Comparison of ENCODE assay signal across 17 cellular contexts in genomic region chr9:78070530-78070929, GRCh38. TPM values are rescaled to one million over a fixed set of nuclear protein-coding genes. Genes with fewer than 3 reads are reported as not detected.
DNase-seq lines count a peak whose midpoint lies in the region.
"Had no signal": no experiment of that assay in that cellular context is flagged by ENCODE, and none has a peak within 500 bp of the region (broad histone marks: within the 10 kb centered on the region; RNA-seq: fewer than 3 reads in every experiment).

No MANE protein-coding gene starts in this region.

- 0 out of 2 replicates have a peak overlapping the region, but pooled peaks have one; percentile 1 for H3K4me3 ChIP-seq in SK-N-MC
- H3K4me3 ChIP-seq in Karpas-422 (ENCODE audit: low read length): no peak overlapping the region
- H3K4me3 ChIP-seq: A549; BLaER1 treated with 17β-estradiol and CSF1 and Interleukin-3, amounts not matched to agents 10 nM and 100 nM had no signal

- no peaks in the 10 kb centered on the region for H4K20me1 ChIP-seq in Karpas-422 (ENCODE audit: insufficient read depth, low read depth, low read length)
- H4K20me1 ChIP-seq: BLaER1 treated with 17β-estradiol and CSF1 and Interleukin-3, amounts not matched to agents 10 nM and 100 nM had no signal

- H3K27me3 ChIP-seq in Karpas-422 (ENCODE audit: low read length): no peaks in the 10 kb centered on the region
- H3K27me3 ChIP-seq: BLaER1 treated with 17β-estradiol and CSF1 and Interleukin-3, amounts not matched to agents 10 nM and 100 nM had no signal

- H3K4me3 Mint-ChIP-seq in activated naive CD4-positive, alpha-beta T cell treated with anti-CD3 and anti-CD28 coated beads, Interleukin-2, amount 50 U/mL, for 24 hours: no peak overlapping the region
- H3K4me3 Mint-ChIP-seq: B cell; CD4-positive, alpha-beta T cell; CD8-positive, alpha-beta T cell had no signal

- H3K9me2 ChIP-seq in Karpas-422 (replicated peaks; ENCODE audit: insufficient read depth, low read length): no peaks in the 10 kb centered on the region

- H3K79me2 ChIP-seq in Karpas-422 (ENCODE audit: low read length): no peaks in the 10 kb centered on the region

- peaks cover 32% of the 10 kb centered on the region for H3K4me1 Mint-ChIP-seq in activated naive CD4-positive, alpha-beta T cell treated with anti-CD3 and anti-CD28 coated beads, Interleukin-2, amount 50 U/mL, for 24 hours
- H3K4me1 Mint-ChIP-seq: B cell had no signal

- no peak overlapping the region for H3K4me2 ChIP-seq in Karpas-422 (ENCODE audit: low read depth, low read length, poor library complexity, severe bottlenecking)
- H3K4me2 ChIP-seq: A549; BLaER1 treated with 17β-estradiol and CSF1 and Interleukin-3, amounts not matched to agents 10 nM and 100 nM had no signal

- H3K27me3 Mint-ChIP-seq in activated naive CD4-positive, alpha-beta T cell treated with anti-CD3 and anti-CD28 coated beads, Interleukin-2, amount 50 U/mL, for 24 hours: no peaks in the 10 kb centered on the region
- H3K27me3 Mint-ChIP-seq: CD4-positive, alpha-beta T cell had no signal

- H3K9ac ChIP-seq in SK-N-MC (ENCODE audit: insufficient read length): no peak overlapping the region
- no peak overlapping the region for H3K9ac ChIP-seq in Karpas-422 (ENCODE audit: low read length)
- H3K9ac ChIP-seq: BLaER1 treated with 17β-estradiol and CSF1 and Interleukin-3, amounts not matched to agents 10 nM and 100 nM had no signal

- H3K9me3 Mint-ChIP-seq in activated naive CD4-positive, alpha-beta T cell treated with anti-CD3 and anti-CD28 coated beads, Interleukin-2, amount 50 U/mL, for 24 hours: peaks cover 6% of the 10 kb centered on the region

- no peaks in the 10 kb centered on the region for H3K4me1 ChIP-seq in Karpas-422 (ENCODE audit: low read length)
- H3K4me1 ChIP-seq: A549, Caco-2 had no signal

- no peaks in the 10 kb centered on the region for H3K36me3 Mint-ChIP-seq in activated naive CD4-positive, alpha-beta T cell treated with anti-CD3 and anti-CD28 coated beads, Interleukin-2, amount 50 U/mL, for 24 hours
- H3K36me3 Mint-ChIP-seq: CD8-positive, alpha-beta T cell had no signal

- DNase-seq in activated naive CD4-positive, alpha-beta T cell (lab: John Stamatoyannopoulos, UW): no peak
- peak; percentile 14 for DNase-seq in SK-N-MC (ENCODE audit: low read depth, low spot score)
- no peak for DNase-seq in Karpas-422
- DNase-seq in NCI-H1930 (lab: John Stamatoyannopoulos, UW): no peak
- DNase-seq: AML-193; Caco-2; Calu3; CD4-positive, alpha-beta T cell; CD8-positive, alpha-beta T cell; DMS79 treated with DMSO at 0.1 percent for 48 hours; GF-D8 had no signal

- no peaks in the 10 kb centered on the region for H3K9me3 ChIP-seq in SK-N-MC (ENCODE audit: low read depth, low read length)
- H3K9me3 ChIP-seq in Karpas-422 (ENCODE audit: low read length): no peaks in the 10 kb centered on the region
- H3K9me3 ChIP-seq: Caco-2 had no signal

- H3K36me3 ChIP-seq in SK-N-MC (ENCODE audit: insufficient read depth, low read length) (no peaks in the 10 kb centered on the region), Karpas-422 (ENCODE audit: insufficient read depth, low read length) (no peaks in the 10 kb centered on the region; the same call in 1 of the 2 replicates)
- H3K36me3 ChIP-seq: BLaER1 treated with 17β-estradiol and CSF1 and Interleukin-3, amounts not matched to agents 10 nM and 100 nM had no signal

- no peak overlapping the region for H2AFZ ChIP-seq in Karpas-422 (ENCODE audit: low read length)

- H3K27ac Mint-ChIP-seq in activated naive CD4-positive, alpha-beta T cell treated with anti-CD3 and anti-CD28 coated beads, Interleukin-2, amount 50 U/mL, for 24 hours: peak overlapping the region; percentile 27
- H3K27ac Mint-ChIP-seq: B cell; CD4-positive, alpha-beta T cell; CD8-positive, alpha-beta T cell had no signal

- H3K27ac ChIP-seq in SK-N-MC (no peak overlapping the region), Karpas-422 (ENCODE audit: low read length) (no peak overlapping the region)
- H3K27ac ChIP-seq: 22Rv1; A549; BLaER1 treated with 17β-estradiol and CSF1 and Interleukin-3, amounts not matched to agents 10 nM and 100 nM; C4-2B had no signal

RNA-seq across cellular contexts. Expression of gene GNAQ, which starts 38.9 kb away (rescaled TPM):
- total RNA-seq in Karpas-422 (2014; rRNA removed; shearing (Covaris generic); ENCODE audit: low replicate concordance): not detected in 2 replicates
